27 cellular contexts compared by ENCODE assay signal in the genomic region with DNA sequence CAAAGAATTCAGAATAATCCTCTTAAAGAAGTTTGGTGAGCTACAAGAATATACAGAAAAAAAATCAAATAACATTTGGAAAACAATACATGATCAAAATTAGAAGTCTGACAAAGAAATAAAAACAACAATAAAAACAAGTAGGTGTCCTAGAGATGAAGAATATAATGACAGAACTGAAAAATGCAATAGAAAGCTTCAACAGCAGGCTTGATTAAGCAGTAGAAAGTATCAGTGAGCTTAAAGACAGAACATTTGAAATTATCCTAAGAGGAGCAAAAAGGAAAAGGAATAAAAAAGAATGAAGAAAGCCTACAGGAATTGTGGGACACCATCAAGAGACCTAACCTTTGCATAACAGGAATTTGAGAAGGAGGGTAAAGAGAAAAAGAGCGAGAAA.
"Had no signal": no experiment of that assay in that cellular context is flagged by ENCODE, and none has a peak within 500 bp of the region (broad histone marks: within the 10 kb centered on the region; RNA-seq: fewer than 3 reads in every experiment).

No MANE protein-coding gene starts in this region.

- H3K27ac ChIP-seq: body of pancreas, colonic mucosa, epithelial cell of prostate, heart left ventricle had no signal

- DNase-seq: activated CD4-positive, alpha-beta memory T cell treated with anti-CD3 and anti-CD28 coated beads for 36 hours; activated CD4-positive, alpha-beta T cell treated with anti-CD3 and anti-CD28 coated beads for 36 hours; activated CD4-positive, CD25-positive, alpha-beta regulatory T cell; activated CD4-positive, CD25-positive, alpha-beta regulatory T cell treated with anti-CD3 and anti-CD28 coated beads, Interleukin-2, amount 50 U/mL, for 72 hours; activated CD8-positive, alpha-beta memory T cell treated with anti-CD3 and anti-CD28 coated beads, Interleukin-2, amount 10 ng/mL, durations not matched to agents 7 days and 5 days; activated CD8-positive, alpha-beta memory T cell treated with anti-CD3 and anti-CD28 coated beads, Interleukin-2, amount 50 U/mL, for 4 hours; activated CD8-positive, alpha-beta T cell treated with anti-CD3 and anti-CD28 coated beads, Interleukin-2, amount 10 ng/mL, durations not matched to agents 7 days and 5 days; activated effector memory CD4-positive, alpha-beta T cell treated with Interleukin-2 at 50 U/mL for 16 hours; activated gamma-delta T cell treated with Interleukin-2 at 50 U/mL for 16 hours; activated naive CD4-positive, alpha-beta T cell treated with anti-CD3 and anti-CD28 coated beads, Interleukin-2, amount 50 U/mL, for 16 hours; activated naive CD4-positive, alpha-beta T cell treated with Interleukin-2 at 50 U/mL for 16 hours; activated T-cell treated with anti-CD3 and anti-CD28 coated beads, Interleukin-2, amount 50 U/mL, for 1 hour; amygdala; aorta; body of pancreas; caudate nucleus; colonic mucosa; effector CD8-positive, alpha-beta T cell; foreskin fibroblast; glutamatergic neuron; heart left ventricle; hypothalamus; T-helper 2 cell had no signal

- H3K4me1 Mint-ChIP-seq: activated CD4-positive, alpha-beta T cell treated with anti-CD3 and anti-CD28 coated beads for 36 hours; activated CD8-positive, alpha-beta memory T cell treated with anti-CD3 and anti-CD28 coated beads, Interleukin-2, amount 10 ng/mL, durations not matched to agents 7 days and 5 days; activated T-helper 17 cell treated with anti-CD3 and anti-CD28 coated beads, Interleukin-2, amount 50 U/mL, for 72 hours had no signal

- H3K4me3 ChIP-seq: body of pancreas, colonic mucosa, heart left ventricle had no signal

- H3K36me3 ChIP-seq: colonic mucosa, heart left ventricle had no signal

- ATAC-seq: activated CD4-positive, alpha-beta T cell treated with anti-CD3 and anti-CD28 coated beads for 36 hours; activated CD8-positive, alpha-beta memory T cell treated with anti-CD3 and anti-CD28 coated beads, Interleukin-2, amount 10 ng/mL, durations not matched to agents 7 days and 5 days; activated CD8-positive, alpha-beta T cell treated with anti-CD3 and anti-CD28 coated beads, Interleukin-2, amount 10 ng/mL, durations not matched to agents 7 days and 5 days; activated T-helper 17 cell treated with anti-CD3 and anti-CD28 coated beads, Interleukin-2, amount 50 U/mL, for 72 hours; body of pancreas; heart left ventricle had no signal

- H3K4me3 Mint-ChIP-seq: activated CD4-positive, alpha-beta memory T cell treated with anti-CD3 and anti-CD28 coated beads for 36 hours; activated CD4-positive, alpha-beta T cell treated with anti-CD3 and anti-CD28 coated beads for 36 hours; activated CD4-positive, alpha-beta T cell treated with anti-CD3 and anti-CD28 coated beads, Interleukin-2, amount 10 ng/mL, durations not matched to agents 24 days and 14 days; activated CD8-positive, alpha-beta memory T cell treated with anti-CD3 and anti-CD28 coated beads, Interleukin-2, amount 10 ng/mL, durations not matched to agents 7 days and 5 days; activated CD8-positive, alpha-beta T cell treated with anti-CD3 and anti-CD28 coated beads, Interleukin-2, amount 10 ng/mL, durations not matched to agents 7 days and 5 days; activated naive CD8-positive, alpha-beta T cell; activated T-helper 17 cell treated with anti-CD3 and anti-CD28 coated beads, Interleukin-2, amount 50 U/mL, for 72 hours had no signal

- H3K4me1 ChIP-seq: body of pancreas, colonic mucosa, heart left ventricle had no signal

- H3K9me3 ChIP-seq: body of pancreas, colonic mucosa had no signal

- H3K27ac Mint-ChIP-seq: activated CD4-positive, alpha-beta memory T cell treated with anti-CD3 and anti-CD28 coated beads for 36 hours; activated CD4-positive, alpha-beta T cell treated with anti-CD3 and anti-CD28 coated beads for 36 hours; activated CD4-positive, alpha-beta T cell treated with anti-CD3 and anti-CD28 coated beads, Interleukin-2, amount 10 ng/mL, durations not matched to agents 24 days and 14 days; activated CD8-positive, alpha-beta memory T cell treated with anti-CD3 and anti-CD28 coated beads, Interleukin-2, amount 10 ng/mL, durations not matched to agents 7 days and 5 days; activated CD8-positive, alpha-beta T cell treated with anti-CD3 and anti-CD28 coated beads, Interleukin-2, amount 10 ng/mL, durations not matched to agents 7 days and 5 days; activated naive CD8-positive, alpha-beta T cell; activated T-helper 17 cell treated with anti-CD3 and anti-CD28 coated beads, Interleukin-2, amount 50 U/mL, for 72 hours had no signal
